ENCODE assay signal across 10 cellular contexts in genomic region chr9:95876138-95876444, GRCh38. TPM values are rescaled to one million over a fixed set of nuclear protein-coding genes. Genes with fewer than 3 reads are reported as not detected.
DNase-seq lines count a peak whose midpoint lies in the region; ATAC-seq, FAIRE-seq and TF ChIP-seq lines count a peak whose summit lies in the region.
"Had no signal": no experiment of that assay in that cellular context is flagged by ENCODE, and none has a peak within 500 bp of the region (broad histone marks: within the 10 kb centered on the region; RNA-seq: fewer than 3 reads in every experiment).

No MANE protein-coding gene starts in this region.

- BruUV-seq in endothelial cell of umbilical vein (replicated peaks; lab: Mats Ljungman, UMichigan) = TSS peak; percentile 57

- peaks cover 16% of the 10 kb centered on the region for H3K79me2 ChIP-seq in endothelial cell of umbilical vein (ENCODE audit: control insufficient read depth, insufficient read depth, low read length)

- DNase-seq in GM12864 (ENCODE audit: low read depth) = no peak
- DNase-seq in endothelial cell of umbilical vein (ENCODE audit: low read depth, low spot score) = no peak
- no peak for DNase-seq in omental fat pad (ENCODE audit: low spot score)
- no peak for DNase-seq in HTR-8/SVneo (ENCODE audit: insufficient read length, low spot score)
- no peak for DNase-seq in NCI-H2107 treated with DMSO at 0.1 percent for 48 hours (lab: John Stamatoyannopoulos, UW; ENCODE audit: unreplicated experiment)
- DNase-seq in EL = no peak

- CTCF ChIA-PET in endothelial cell of umbilical vein (lab: Charles Lee) = interaction anchor here (1.0 to 2.9 kb wide), 6 partner anchors 22 to 365 kb away, joined by 3 to 15 read pairs (median 3); no protein-coding TSS in a partner anchor

- no peaks in the 10 kb centered on the region for H3K27me3 ChIP-seq in HUES48 (ENCODE audit: control insufficient read depth, insufficient read depth, low read length)
- no peaks in the 10 kb centered on the region for H3K27me3 ChIP-seq in endothelial cell of umbilical vein (ENCODE audit: control insufficient read depth in 2 of 2, insufficient read depth in 2 of 2, low read length in 2 of 2)

- TF ChIP-seq POLR2A in endothelial cell of umbilical vein (IDR thresholded peaks at IDR 0.05; ENCODE audit: low read depth, low read length) = no peak

- no peaks in the 10 kb centered on the region for H3K9me1 ChIP-seq in endothelial cell of umbilical vein (replicated peaks; ENCODE audit: control insufficient read depth, extremely low read depth, insufficient read depth, low read length)

- FAIRE-seq in endothelial cell of umbilical vein (lab: Jason Lieb, UNC) (no peak), HTR-8/SVneo (lab: Jason Lieb, UNC) (no peak)

- H3K4me3 ChIP-seq in GM12864 (ENCODE audit: low read depth, low read length) = no peak overlapping the region
- no peak overlapping the region for H3K4me3 ChIP-seq in HUES48 (ENCODE audit: low read depth, low read length)
- H3K4me3 ChIP-seq in endothelial cell of umbilical vein (replicated peaks in 1 of 3; ENCODE audit: insufficient read depth in 1 of 3, low read depth in 1 of 3, low read length in 3 of 3) = peak overlapping the region in 1 of 3 experiments; percentile 71

- H3K36me3 ChIP-seq in HUES48 (ENCODE audit: control insufficient read depth, insufficient read depth, low read length) (peaks cover 5% of the 10 kb centered on the region), endothelial cell of umbilical vein (ENCODE audit: control insufficient read depth in 2 of 2, extremely low read depth in 1 of 2, insufficient read depth in 2 of 2, low read length in 2 of 2) (no peaks in the 10 kb centered on the region)

- H3K27ac ChIP-seq in HUES48 (ENCODE audit: low read depth, low read length) (no peak overlapping the region), endothelial cell of umbilical vein (ENCODE audit: insufficient read depth, low read depth, low read length) (no peak overlapping the region)
- H3K27ac ChIP-seq: epithelial cell of prostate, KMS-11 had no signal

- peak overlapping the region; percentile 30 for H2AFZ ChIP-seq in endothelial cell of umbilical vein (ENCODE audit: low read depth, low read length)

- POLR2A ChIA-PET in endothelial cell of umbilical vein (lab: Charles Lee) = interaction anchor here (1.0 to 1.5 kb wide), 2 partner anchors 23 to 34 kb away, joined by 4 read pairs; no protein-coding TSS in a partner anchor

- peak; percentile 41 for ATAC-seq in omental fat pad (ENCODE audit: low FRiP score)
- ATAC-seq in HG03442 (IDR thresholded peaks at IDR 0.05; ENCODE audit: unreplicated experiment) = no peak

- H3K9me3 ChIP-seq in HUES48 (ENCODE audit: control insufficient read depth, insufficient read depth, low read length) = no peaks in the 10 kb centered on the region
- no peaks in the 10 kb centered on the region for H3K9me3 ChIP-seq in endothelial cell of umbilical vein (replicated peaks; ENCODE audit: control insufficient read depth, insufficient read depth, low read length)

- peaks cover 10% of the 10 kb centered on the region; the same call in 1 of the 2 replicates for H3K4me1 ChIP-seq in HUES48 (ENCODE audit: control insufficient read depth, insufficient read depth, low read length)
- peaks cover 28% of the 10 kb centered on the region for H3K4me1 ChIP-seq in endothelial cell of umbilical vein (ENCODE audit: control insufficient read depth, extremely low read depth, insufficient read depth, low read length)

- intact Hi-C loops in endothelial cell of umbilical vein (cut with micrococcal nuclease) = loop anchor here (2.0 to 10.0 kb wide), 5 partner anchors 186 to 691 kb away; no protein-coding TSS in a partner anchor

- TF ChIP-seq CTCF in GM12864 (IDR thresholded peaks at IDR 0.05; ENCODE audit: low read depth, low read length, missing control alignments) (peak; percentile 8), endothelial cell of umbilical vein (IDR thresholded peaks at IDR 0.05; ENCODE audit: extremely low read depth in 1 of 2, insufficient read depth in 1 of 2, low read depth in 1 of 2, low read length in 2 of 2) (no peak), omental fat pad (IDR thresholded peaks at IDR 0.05) (no peak)

- H3K4me2 ChIP-seq in endothelial cell of umbilical vein (ENCODE audit: insufficient read depth, low read length) = no peak overlapping the region

- dilution Hi-C loops in endothelial cell of umbilical vein (cut with MboI; ENCODE audit: extremely low pct_ligation_motif_present, low sequenced_read_pairs) = no loop called here

- H3K9ac ChIP-seq in HUES48 (ENCODE audit: low read depth, low read length) (peak overlapping the region; percentile 95), endothelial cell of umbilical vein (replicated peaks; ENCODE audit: extremely low read depth, insufficient read depth, low read length) (peak overlapping the region; percentile 91)
- H3K9ac ChIP-seq: KMS-11 had no signal

- no peaks in the 10 kb centered on the region for H4K20me1 ChIP-seq in endothelial cell of umbilical vein (replicated peaks; ENCODE audit: control insufficient read depth, extremely low read depth, insufficient read depth, low read length)

TF ChIP-seq in endothelial cell of umbilical vein, 7 proteins besides CTCF, POLR2A, EP300 and RAD21:
- TF ChIP-seq GATA2 (IDR thresholded peaks at IDR 0.05; ENCODE audit: insufficient read depth, insufficient read length, low read depth, low read length) (no peak), MYC (IDR thresholded peaks at IDR 0.05; ENCODE audit: low read depth, low read length) (no peak), EZH2 (IDR thresholded peaks at IDR 0.05; ENCODE audit: borderline replicate concordance, low read depth, low read length, severe bottlenecking) (no peak), POLR2AphosphoS5 (IDR thresholded peaks at IDR 0.05; ENCODE audit: insufficient read depth, low read depth, low read length) (no peak), JUN (IDR thresholded peaks at IDR 0.05; ENCODE audit: borderline replicate concordance, insufficient read depth, insufficient read length, low read depth) (no peak), MAX (IDR thresholded peaks at IDR 0.05; ENCODE audit: insufficient read depth, insufficient read length) (no peak), FOS (IDR thresholded peaks at IDR 0.05; ENCODE audit: borderline replicate concordance, insufficient read depth, low read length) (no peak)

RNA-seq across cellular contexts. Expression of gene ERCC6L2, which starts 0.6 kb away (rescaled TPM):
- 29.6 and 31.8 TPM in 2 replicates for total RNA-seq in endothelial cell of umbilical vein
- 4.7 and 5.3 TPM in 2 replicates for polyA plus RNA-seq in endothelial cell of umbilical vein
- 7.8 and 8.3 TPM in 2 replicates for polyA plus RNA-seq in endothelial cell of umbilical vein (2011; cell fraction: cytosol; rRNA removed)
- 21.7 and 27.3 TPM in 2 replicates for polyA plus RNA-seq in endothelial cell of umbilical vein (2011; cell fraction: nucleus; rRNA removed)
- 12.0 and 14.0 TPM in 2 replicates for polyA plus RNA-seq in endothelial cell of umbilical vein (2012)
- 27.7 and 34.4 TPM in 2 replicates for polyA minus RNA-seq in endothelial cell of umbilical vein
- polyA minus RNA-seq in endothelial cell of umbilical vein (2011; cell fraction: cytosol; rRNA and poly(A)+ RNA removed) = 34.7 TPM
- 58.0 and 64.9 TPM in 2 replicates for polyA minus RNA-seq in endothelial cell of umbilical vein (2011; cell fraction: nucleus; rRNA and poly(A)+ RNA removed)
- total RNA-seq in omental fat pad = 10 to 100 TPM; 48.9 to 84.6 (median 58.1) TPM
